Comparison of ENCODE assay signal across 19 cellular contexts in the genomic region with DNA sequence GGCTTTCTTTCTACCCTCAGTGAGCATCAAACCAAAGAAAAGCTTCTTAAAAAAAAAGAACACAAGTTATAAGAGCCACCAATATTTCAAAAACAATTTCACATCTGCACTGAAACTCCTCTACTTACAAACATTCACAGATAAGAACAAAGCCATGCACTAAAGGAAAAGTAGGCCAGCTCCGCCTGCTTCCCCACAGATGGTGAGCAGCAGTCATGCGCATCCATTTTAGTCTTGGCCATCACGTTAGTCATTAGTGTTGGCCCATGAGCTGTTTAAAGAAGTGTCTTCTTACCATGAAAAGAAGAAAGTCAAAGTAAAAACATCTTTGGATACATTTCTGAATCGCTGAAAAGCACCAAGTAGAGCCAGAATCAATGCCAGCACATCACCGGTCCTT. TPM values are rescaled to one million over a fixed set of nuclear protein-coding genes. Genes with fewer than 3 reads are reported as not detected.
"Had no signal": no experiment of that assay in that cellular context is flagged by ENCODE, and none has a peak within 500 bp of the region (broad histone marks: within the 10 kb centered on the region; RNA-seq: fewer than 3 reads in every experiment).

No MANE protein-coding gene starts in this region.

- H3K4me3 ChIP-seq: heart right ventricle, left lung, SJSA1, skin epidermis had no signal

- H3K9me3 ChIP-seq: heart right ventricle, left lung, SJSA1 had no signal

- H3K27me3 ChIP-seq: heart right ventricle, left lung, SJSA1 had no signal

- DNase-seq: activated CD4-positive, alpha-beta T cell treated with anti-CD3 and anti-CD28 coated beads, Interleukin-2, amount 50 U/mL, for 4 hours; activated naive CD4-positive, alpha-beta T cell treated with anti-CD3 and anti-CD28 coated beads, Interleukin-2, amount 10 ng/mL, durations not matched to agents 7 days and 5 days; dermis blood vessel endothelial cell; heart right ventricle; left lung; stimulated activated CD4-positive, alpha-beta T cell treated with anti-CD3 and anti-CD28 coated beads, Interleukin-15, amount 100 ng/mL, for 24 hours; stimulated activated CD4-positive, alpha-beta T cell treated with anti-CD3 and anti-CD28 coated beads, Interleukin-4, amount 100 ng/mL, for 1 hour; stimulated activated naive CD4-positive, alpha-beta T cell treated with Interleukin-2 at 50 U/mL for 16 hours; substantia nigra; T-helper 2 cell had no signal

- ATAC-seq: left lung; natural killer cell treated with Interleukin-12 subunit alpha and Interleukin-12 subunit beta and Interleukin-15 and Interleukin-18, amount 100 ng/mL, for 72 hours; right cardiac atrium had no signal

- H3K4me1 ChIP-seq: left lung had no signal

- H3K36me3 ChIP-seq: heart right ventricle, left lung, SJSA1 had no signal

- H3K27ac ChIP-seq: epithelial cell of prostate, left lung, SJSA1, skin epidermis had no signal

RNA-seq across cellular contexts. Expression of a gene that starts 40.0 kb away (rescaled TPM):
- total RNA-seq: astrocyte; bronchial epithelial cell; chondrocyte; dermis blood vessel endothelial cell; fibroblast of villous mesenchyme; heart right ventricle; left lung; natural killer cell treated with Interleukin-12 subunit alpha and Interleukin-12 subunit beta and Interleukin-15 and Interleukin-18, amount 100 ng/mL, for 72 hours; right cardiac atrium; SJSA1 had no signal
